In the genomic region with DNA sequence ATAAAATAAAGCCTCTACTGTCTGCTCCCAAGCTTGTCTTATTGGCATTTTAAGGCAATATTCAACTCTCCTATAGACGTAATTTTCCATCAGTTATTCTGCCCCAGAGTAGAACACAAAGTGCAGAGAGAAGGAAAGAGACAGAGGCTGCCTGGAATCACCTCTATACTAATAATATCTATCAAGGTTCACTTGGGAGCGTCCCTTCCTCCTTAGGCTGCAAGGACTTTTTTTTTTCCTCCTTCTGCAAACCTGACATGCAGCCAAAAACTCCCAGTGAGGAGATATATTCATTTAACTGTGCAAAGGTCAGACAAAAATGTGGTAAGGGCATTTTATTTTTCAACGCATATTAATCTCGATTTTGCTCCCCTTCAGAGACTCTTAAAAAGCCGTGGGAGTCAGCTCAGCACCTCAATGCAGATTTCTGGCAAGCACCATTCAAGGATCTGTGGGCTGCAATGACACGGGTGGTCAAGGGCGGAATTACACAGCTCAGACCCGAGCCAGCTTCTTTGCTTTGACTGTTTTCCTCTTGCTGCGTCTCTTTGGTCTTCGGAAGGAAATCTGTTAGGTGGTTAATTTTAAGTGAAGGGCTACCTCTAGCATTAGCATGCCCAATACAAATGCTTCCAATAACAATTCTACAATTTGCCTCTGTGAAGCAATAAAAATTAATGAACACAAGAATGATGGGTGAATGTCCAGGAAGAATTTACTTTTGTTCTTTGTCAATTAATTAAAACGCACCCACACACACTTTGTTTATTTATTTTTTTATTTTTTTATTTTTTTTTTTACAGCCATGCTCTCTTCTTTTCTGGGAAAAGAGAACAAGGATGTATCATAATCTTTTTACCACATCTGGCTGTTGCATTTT, we compare ENCODE assay signal across 8 cellular contexts.
A peak's percentile ranks its signal among the peaks of the same experiment; 100 is the strongest.
DNase-seq lines count a peak whose midpoint lies in the region; ATAC-seq, FAIRE-seq and TF ChIP-seq lines count a peak whose summit lies in the region.

No MANE protein-coding gene starts in this region.

- no peak for FAIRE-seq in A549 (lab: Jason Lieb, UNC)

- 8% methylated on average over 11 of the region's 11 CpGs for WGBS in A549 (ENCODE audit: missing lambda C conversion rate)
- whole genome bisulfite sequencing in iPS DF 6.9 (ENCODE audit: insufficient coverage, insufficient read length), result no CpG with 5 or more reads among the region's 11 CpGs

- no peak overlapping the region for H3K27ac ChIP-seq in A549
- H3K27ac ChIP-seq in iPS DF 6.9 (ENCODE audit: low read length), result no peak overlapping the region

- POLR2A ChIA-PET in A549 (lab: Yijun Ruan, JAX), result interaction anchor here (0.8 to 1.5 kb wide), 2 partner anchors 350 to 374 kb away, joined by 3 read pairs; no protein-coding TSS in a partner anchor

- H3K4me3 ChIP-seq in A549, result no peak overlapping the region
- no peak overlapping the region for H3K4me3 ChIP-seq in iPS DF 6.9 (ENCODE audit: low read length)

- H3K36me3 ChIP-seq in iPS DF 6.9 (ENCODE audit: control insufficient read depth, insufficient read depth, low read length), result no peaks in the 10 kb centered on the region

- TF ChIP-seq CTCF in A549 (IDR thresholded peaks at IDR 0.05), result peak; percentile 6; the same call in 1 of the 3 replicates

- H3K9me3 ChIP-seq in A549, result no peaks in the 10 kb centered on the region
- no peaks in the 10 kb centered on the region for H3K9me3 ChIP-seq in iPS DF 6.9 (ENCODE audit: control insufficient read depth, insufficient read depth, low read length)

- ATAC-seq in A549 (peak in 1 of 2 experiments; percentile 82; a peak in 4 of 6 replicates), GM18909 (IDR thresholded peaks at IDR 0.05; ENCODE audit: poor library complexity, unreplicated experiment) (peak; percentile 81), HG03442 (IDR thresholded peaks at IDR 0.05; ENCODE audit: unreplicated experiment) (peak; percentile 87)

- TF ChIP-seq RAD21 in A549 (conservative IDR thresholded peaks at IDR 0.05 in 1 of 2, IDR thresholded peaks at IDR 0.05 in 1 of 2), result peak; percentile 37 to 57

- CTCF ChIA-PET in A549 (lab: Yijun Ruan, JAX), result interaction anchor here (0.6 to 1.6 kb wide), 9 partner anchors 12 to 1157 kb away, joined by 3 to 10 read pairs (median 3); no protein-coding TSS in a partner anchor

- TF ChIP-seq EP300 in A549 (IDR thresholded peaks at IDR 0.05), result no peak

- DNase-seq in A549 (ENCODE audit: low read depth in 1 of 2, low spot score in 1 of 2) (peak; percentile 5 to 31), astrocyte of the hippocampus (ENCODE audit: low read depth, low spot score) (peak; percentile 66), iPS DF 6.9 (ENCODE audit: low read depth, low spot score) (peak; percentile 64), stromal cell of bone marrow (ENCODE audit: low read depth) (peak; percentile 10), NCI-H1092 (lab: John Stamatoyannopoulos, UW) (no peak)
- DNase-seq in activated CD4-positive, alpha-beta T cell treated with anti-CD3 and anti-CD28 coated beads, Interleukin-2, amount 50 U/mL, for 1 hour, result no peak

- TF ChIP-seq POLR2A in A549 (IDR thresholded peaks at IDR 0.05; ENCODE audit: low read length), result no peak

- H3K27me3 ChIP-seq in iPS DF 6.9 (ENCODE audit: control insufficient read depth, insufficient read depth, low read length), result no peaks in the 10 kb centered on the region

- H3K4me1 ChIP-seq in A549 (no peaks in the 10 kb centered on the region), iPS DF 6.9 (ENCODE audit: control insufficient read depth, insufficient read depth, low read length) (peaks cover 3% of the 10 kb centered on the region)

- H3K4me2 ChIP-seq in A549, result no peak overlapping the region; the same call in 2 of the 3 replicates

TF ChIP-seq in A549, 52 proteins besides CTCF, POLR2A, EP300 and RAD21:
- TF ChIP-seq JUNB (IDR thresholded peaks at IDR 0.05) (no peak), FOXS1 (CRISPR knock-in tag; IDR thresholded peaks at IDR 0.05) (no peak), RNF2 (IDR thresholded peaks at IDR 0.05; ENCODE audit: borderline replicate concordance, low read depth) (no peak), ZC3H11A (IDR thresholded peaks at IDR 0.05) (no peak), EHF (CRISPR knock-in tag; IDR thresholded peaks at IDR 0.05) (no peak), RCOR1 (IDR thresholded peaks at IDR 0.05; ENCODE audit: low read depth, low read length) (no peak), CHD2 (IDR thresholded peaks at IDR 0.05; ENCODE audit: low read length, partially characterized antibody) (no peak), HDAC2 (IDR thresholded peaks at IDR 0.05) (no peak), CBX8 (IDR thresholded peaks at IDR 0.05) (no peak), SREBF2 (IDR thresholded peaks at IDR 0.05) (no peak), RARB (CRISPR knock-in tag; IDR thresholded peaks at IDR 0.05) (no peak), CHD4 (IDR thresholded peaks at IDR 0.05; ENCODE audit: borderline replicate concordance) (no peak), MAFK (IDR thresholded peaks at IDR 0.05; ENCODE audit: partially characterized antibody) (no peak), BCL3 (IDR thresholded peaks at IDR 0.05) (no peak), NPAS2 (CRISPR knock-in tag; IDR thresholded peaks at IDR 0.05; ENCODE audit: borderline replicate concordance) (no peak), HEYL (CRISPR knock-in tag; IDR thresholded peaks at IDR 0.05) (no peak), TP53 (CRISPR knock-in tag; IDR thresholded peaks at IDR 0.05) (no peak), BHLHE40 (IDR thresholded peaks at IDR 0.05; ENCODE audit: low read depth, low read length) (no peak), ZNF302 (CRISPR knock-in tag; IDR thresholded peaks at IDR 0.05) (no peak)
- TF ChIP-seq, protein P1, sequence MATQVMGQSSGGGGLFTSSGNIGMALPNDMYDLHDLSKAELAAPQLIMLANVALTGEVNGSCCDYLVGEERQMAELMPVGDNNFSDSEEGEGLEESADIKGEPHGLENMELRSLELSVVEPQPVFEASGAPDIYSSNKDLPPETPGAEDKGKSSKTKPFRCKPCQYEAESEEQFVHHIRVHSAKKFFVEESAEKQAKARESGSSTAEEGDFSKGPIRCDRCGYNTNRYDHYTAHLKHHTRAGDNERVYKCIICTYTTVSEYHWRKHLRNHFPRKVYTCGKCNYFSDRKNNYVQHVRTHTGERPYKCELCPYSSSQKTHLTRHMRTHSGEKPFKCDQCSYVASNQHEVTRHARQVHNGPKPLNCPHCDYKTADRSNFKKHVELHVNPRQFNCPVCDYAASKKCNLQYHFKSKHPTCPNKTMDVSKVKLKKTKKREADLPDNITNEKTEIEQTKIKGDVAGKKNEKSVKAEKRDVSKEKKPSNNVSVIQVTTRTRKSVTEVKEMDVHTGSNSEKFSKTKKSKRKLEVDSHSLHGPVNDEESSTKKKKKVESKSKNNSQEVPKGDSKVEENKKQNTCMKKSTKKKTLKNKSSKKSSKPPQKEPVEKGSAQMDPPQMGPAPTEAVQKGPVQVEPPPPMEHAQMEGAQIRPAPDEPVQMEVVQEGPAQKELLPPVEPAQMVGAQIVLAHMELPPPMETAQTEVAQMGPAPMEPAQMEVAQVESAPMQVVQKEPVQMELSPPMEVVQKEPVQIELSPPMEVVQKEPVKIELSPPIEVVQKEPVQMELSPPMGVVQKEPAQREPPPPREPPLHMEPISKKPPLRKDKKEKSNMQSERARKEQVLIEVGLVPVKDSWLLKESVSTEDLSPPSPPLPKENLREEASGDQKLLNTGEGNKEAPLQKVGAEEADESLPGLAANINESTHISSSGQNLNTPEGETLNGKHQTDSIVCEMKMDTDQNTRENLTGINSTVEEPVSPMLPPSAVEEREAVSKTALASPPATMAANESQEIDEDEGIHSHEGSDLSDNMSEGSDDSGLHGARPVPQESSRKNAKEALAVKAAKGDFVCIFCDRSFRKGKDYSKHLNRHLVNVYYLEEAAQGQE (IDR thresholded peaks at IDR 0.05), result no peak

Comparison
In these comparisons a context has a peak if more than half of its experiments do, and no peak if none do; other contexts are left out.
1. DNase-seq: peak in A549 (2 of 2), astrocyte of the hippocampus (single experiment), iPS DF 6.9 (single experiment) and stromal cell of bone marrow (single experiment); none in activated CD4-positive, alpha-beta T cell treated with anti-CD3 and anti-CD28 coated beads, Interleukin-2, amount 50 U/mL, for 1 hour (single experiment) and NCI-H1092 (single experiment).